24 cellular contexts compared by ENCODE assay signal in genomic region chr2:72104821-72105588, GRCh38. TPM values are rescaled to one million over a fixed set of nuclear protein-coding genes. Genes with fewer than 3 reads are reported as not detected.
DNase-seq lines count a peak whose midpoint lies in the region; ATAC-seq, FAIRE-seq and TF ChIP-seq lines count a peak whose summit lies in the region.
"Had no signal": no experiment of that assay in that cellular context is flagged by ENCODE, and none has a peak within 500 bp of the region (broad histone marks: within the 10 kb centered on the region; RNA-seq: fewer than 3 reads in every experiment).

No MANE protein-coding gene starts in this region.

- no peak overlapping the region; the same call in 1 of the 2 replicates for H3K27ac Mint-ChIP-seq in GM23338
- H3K27ac Mint-ChIP-seq: CD4-positive, alpha-beta memory T cell; stimulated activated memory B cell treated with anti-CD40 and anti-IgM and Interleukin-4, amounts not matched to agents 10 μg/mL and 1 μg/mL and 100 μg/mL, for 72 hours had no signal

- H3K4me1 Mint-ChIP-seq in GM23338 = peaks cover 10% of the 10 kb centered on the region
- H3K4me1 Mint-ChIP-seq: CD4-positive, alpha-beta memory T cell; stimulated activated memory B cell treated with anti-CD40 and anti-IgM and Interleukin-4, amounts not matched to agents 10 μg/mL and 1 μg/mL and 100 μg/mL, for 72 hours had no signal

- no peaks in the 10 kb centered on the region for H3K9me3 Mint-ChIP-seq in GM23338
- H3K9me3 Mint-ChIP-seq: stimulated activated memory B cell treated with anti-CD40 and anti-IgM and Interleukin-4, amounts not matched to agents 10 μg/mL and 1 μg/mL and 100 μg/mL, for 72 hours had no signal

- POLR2A ChIA-PET in A549 (lab: Yijun Ruan, JAX) = no interaction called here

- H3K4me3 ChIP-seq in A549 = no peak overlapping the region
- H3K4me3 ChIP-seq in GM23338 = no peak overlapping the region
- H3K4me3 ChIP-seq in lower leg skin (ENCODE audit: low read depth, poor library complexity, severe bottlenecking) = no peak overlapping the region
- H3K4me3 ChIP-seq in osteoblast (ENCODE audit: insufficient read depth, low read length) = no peak overlapping the region
- H3K4me3 ChIP-seq: Peyer's patch, thyroid gland had no signal

- H3K27me3 ChIP-seq in GM23338 (ENCODE audit: insufficient read depth) = no peaks in the 10 kb centered on the region
- peaks cover 28% of the 10 kb centered on the region for H3K27me3 ChIP-seq in osteoblast (ENCODE audit: insufficient read depth, low read length)
- H3K27me3 ChIP-seq: foreskin keratinocyte, Peyer's patch, thyroid gland had no signal

- 86% methylated on average over 21 of the region's 21 CpGs for WGBS in A549 (ENCODE audit: missing lambda C conversion rate)
- 87 to 89% methylated on average over 16 to 18 of the region's 21 CpGs for WGBS in lower leg skin, 2 donors

- in situ Hi-C loops in KBM-7 (cut with MboI; ENCODE audit: low pct_unique_long_range_greater_than_20kb, low sequenced_read_pairs) = no loop called here

- intact Hi-C loops in lower leg skin (cut with DNase I; ENCODE audit: low total_unique reads) = no loop called here

- peak in 1 of 2 experiments; percentile 13; a peak in 1 of 5 replicates for TF ChIP-seq RAD21 in A549 (conservative IDR thresholded peaks at IDR 0.05 in 1 of 2, IDR thresholded peaks at IDR 0.05 in 1 of 2)

- H3K79me2 ChIP-seq in GM23338 (replicated peaks; ENCODE audit: insufficient read depth) (no peaks in the 10 kb centered on the region), osteoblast (ENCODE audit: insufficient read depth, low read length) (no peaks in the 10 kb centered on the region)

- no peaks in the 10 kb centered on the region for H3K9me2 ChIP-seq in GM23338 (ENCODE audit: insufficient read depth)

- H3K27ac ChIP-seq in A549 (no peak overlapping the region), GM23338 (ENCODE audit: low read depth) (no peak overlapping the region), osteoblast (ENCODE audit: low read depth, low read length) (no peak overlapping the region)
- H3K27ac ChIP-seq: foreskin keratinocyte, Peyer's patch, thyroid gland had no signal

- ATAC-seq in A549 = peak; percentile 39 to 51; a peak in 3 of 6 replicates
- peak; percentile 97 for ATAC-seq in GM23338
- ATAC-seq: foreskin keratinocyte; stimulated activated memory B cell treated with anti-CD40 and anti-IgM and Interleukin-4, amounts not matched to agents 10 μg/mL and 1 μg/mL and 100 μg/mL, for 72 hours had no signal

- H3K4me1 ChIP-seq in A549 (peaks cover 8% of the 10 kb centered on the region), GM23338 (ENCODE audit: insufficient read depth) (no peaks in the 10 kb centered on the region), osteoblast (ENCODE audit: insufficient read depth, low read length) (peaks cover 3% of the 10 kb centered on the region)
- H3K4me1 ChIP-seq: Peyer's patch, thyroid gland had no signal

- no peak for FAIRE-seq in A549 (lab: Jason Lieb, UNC)
- FAIRE-seq in GM12892 (lab: Jason Lieb, UNC) = no peak
- FAIRE-seq: TTC549 had no signal

- TF ChIP-seq CTCF in A549 (IDR thresholded peaks at IDR 0.05) (no peak), GM23338 (conservative IDR thresholded peaks at IDR 0.05; ENCODE audit: low read depth in 2 of 2) (peak; percentile 27 to 78), lower leg skin (IDR thresholded peaks at IDR 0.05) (no peak), osteoblast (IDR thresholded peaks at IDR 0.05; ENCODE audit: extremely low read depth, low read depth, low read length) (no peak)

- H4K20me1 ChIP-seq in GM23338 (replicated peaks; ENCODE audit: insufficient read depth) = no peaks in the 10 kb centered on the region
- no peaks in the 10 kb centered on the region for H4K20me1 ChIP-seq in osteoblast (ENCODE audit: insufficient read depth, low read length)

- H3K9me3 ChIP-seq in A549 = no peaks in the 10 kb centered on the region
- H3K9me3 ChIP-seq in osteoblast (ENCODE audit: low read depth, low read length) = no peaks in the 10 kb centered on the region
- H3K9me3 ChIP-seq: Peyer's patch, thyroid gland had no signal

- H2AFZ ChIP-seq in GM23338 (no peak overlapping the region), osteoblast (ENCODE audit: low read length) (no peak overlapping the region)

- H3K36me3 ChIP-seq in GM23338 (ENCODE audit: insufficient read depth) = no peaks in the 10 kb centered on the region
- H3K36me3 ChIP-seq in osteoblast (ENCODE audit: insufficient read depth, low read length) = no peaks in the 10 kb centered on the region
- H3K36me3 ChIP-seq: Peyer's patch, thyroid gland had no signal

- TF ChIP-seq POLR2A in A549 (IDR thresholded peaks at IDR 0.05; ENCODE audit: low read length) = no peak; the same call in 1 of the 2 replicates
- TF ChIP-seq POLR2A in lower leg skin (IDR thresholded peaks at IDR 0.05) = no peak
- no peak for TF ChIP-seq POLR2A in GM12892 (IDR thresholded peaks at IDR 0.05; ENCODE audit: low read depth, low read length)

- H3K36me3 Mint-ChIP-seq in GM23338 (ENCODE audit: low read depth) = no peaks in the 10 kb centered on the region
- H3K36me3 Mint-ChIP-seq: CD4-positive, alpha-beta memory T cell; stimulated activated memory B cell treated with anti-CD40 and anti-IgM and Interleukin-4, amounts not matched to agents 10 μg/mL and 1 μg/mL and 100 μg/mL, for 72 hours had no signal

- no peak overlapping the region for H3K4me3 Mint-ChIP-seq in GM23338
- H3K4me3 Mint-ChIP-seq: CD4-positive, alpha-beta memory T cell; stimulated activated memory B cell treated with anti-CD40 and anti-IgM and Interleukin-4, amounts not matched to agents 10 μg/mL and 1 μg/mL and 100 μg/mL, for 72 hours had no signal

- CTCF ChIA-PET in A549 (lab: Yijun Ruan, JAX) = no interaction called here

- no peaks in the 10 kb centered on the region for H3K27me3 Mint-ChIP-seq in GM23338 (ENCODE audit: insufficient read depth, low read depth, poor library complexity)

- DNase-seq in A549 (ENCODE audit: low read depth in 1 of 2, low spot score in 1 of 2) (no peak), GM23338 (ENCODE audit: low spot score) (peak; percentile 68), lower leg skin (ENCODE audit: low spot score in 2 of 2) (peak; percentile 8 to 70), KBM-7 (no peak), pons (ENCODE audit: low spot score) (no peak), osteoblast (ENCODE audit: insufficient read length, low spot score, missing footprints) (no peak), GM12892 (ENCODE audit: insufficient read length) (no peak)
- peak; percentile 15 for DNase-seq in activated CD8-positive, alpha-beta memory T cell treated with anti-CD3 and anti-CD28 coated beads, Interleukin-2, amount 50 U/mL, for 48 hours
- DNase-seq: activated CD4-positive, alpha-beta T cell treated with anti-CD3 and anti-CD28 coated beads for 48 hours; activated gamma-delta T cell; CD4-positive, alpha-beta memory T cell; DMS79 treated with DMSO at 0.1 percent for 48 hours; foreskin keratinocyte; hippocampal formation; Kasumi-1; NCI-H1105; NCI-H2171 treated with DMSO at 0.1 percent for 48 hours; NCI-H774; Peyer's patch; SW 1271; thyroid gland had no signal

- no peak overlapping the region for H3K4me2 ChIP-seq in A549
- no peak overlapping the region for H3K4me2 ChIP-seq in GM23338
- H3K4me2 ChIP-seq in osteoblast (ENCODE audit: insufficient read depth, low read length) = no peak overlapping the region

- no peak for TF ChIP-seq EP300 in A549 (IDR thresholded peaks at IDR 0.05)

- H3F3A ChIP-seq in GM23338 (replicated peaks; ENCODE audit: low read depth) = no peaks in the 10 kb centered on the region

TF ChIP-seq in A549, 52 proteins besides CTCF, POLR2A, EP300 and RAD21:
- no peak for TF ChIP-seq KDM5A (IDR thresholded peaks at IDR 0.05)

TF ChIP-seq in GM23338, 12 proteins besides CTCF, POLR2A, EP300 and RAD21 (continues in another document):
- TF ChIP-seq JUNB (IDR thresholded peaks at IDR 0.05; ENCODE audit: unreplicated experiment) (no peak), ETS1 (IDR thresholded peaks at IDR 0.05) (no peak), EZH2phosphoT487 (IDR thresholded peaks at IDR 0.05; ENCODE audit: unreplicated experiment) (no peak), POLR2AphosphoS5 (IDR thresholded peaks at IDR 0.05; ENCODE audit: low read depth) (no peak), NANOG (IDR thresholded peaks at IDR 0.05; ENCODE audit: borderline replicate concordance) (no peak), ZNF114 (CRISPR knock-in tag; IDR thresholded peaks at IDR 0.05) (no peak), STAT1 (IDR thresholded peaks at IDR 0.05; ENCODE audit: unreplicated experiment) (no peak), EZH2 (IDR thresholded peaks at IDR 0.05; ENCODE audit: low read depth, unreplicated experiment) (no peak)

RNA-seq across cellular contexts. Expression of gene CYP26B1, which starts 42.7 kb away (rescaled TPM):
- 9.7 and 13.4 TPM in 2 replicates for polyA plus RNA-seq in A549 (2011; rRNA removed)
- polyA plus RNA-seq in A549 (2012; cell fraction: cytosol; rRNA removed) = 14.1 and 17.9 TPM in 2 replicates
- polyA plus RNA-seq in A549 (2012; cell fraction: nucleus; rRNA removed) = 32.4 and 41.7 TPM in 2 replicates
- polyA plus RNA-seq in A549 (2017; fragmentation: RNase III; extraction: RNeasy Plus Mini Kit Qiagen cat#74134 plus additional on column Dnase treatment) = 13.0 to 18.9 TPM (median 13.6 TPM) in 3 replicates
- 6.5 and 10.8 TPM in 2 replicates for polyA minus RNA-seq in A549 (2011; rRNA and poly(A)+ RNA removed)
- total RNA-seq in GM23338 (2014; rRNA removed; shearing (Covaris generic)) = 0.16 and 0.31 TPM in 2 replicates
- polyA plus RNA-seq in GM23338 (2016; fragmentation: Nextera tagmentation; extraction: Ambion mirVana) = 0.05 and 0.07 TPM in 2 replicates
- total RNA-seq in lower leg skin = 10 to 100 TPM; 51.6 to 93.0 (median 73.6) TPM
- total RNA-seq in osteoblast = under 0.01 TPM in 2 replicates
- polyA plus RNA-seq in GM12892 (2012; ENCODE audit: missing spikeins) = not detected
- total RNA-seq: CD4-positive, alpha-beta memory T cell; dermis microvascular lymphatic vessel endothelial cell had no signal
- polyA plus RNA-seq: CD4-positive, alpha-beta memory T cell had no signal

Comparison
In these comparisons a context has a peak if more than half of its experiments do, and no peak if none do; other contexts are left out.
1. DNase-seq: peak in GM23338 (single experiment), activated CD8-positive, alpha-beta memory T cell treated with anti-CD3 and anti-CD28 coated beads, Interleukin-2, amount 50 U/mL, for 48 hours (single experiment) and lower leg skin (2 of 2); none in A549 (0 of 2), KBM-7 (single experiment), pons (single experiment), osteoblast (single experiment) and GM12892 (single experiment).
2. CTCF ChIP-seq: peak in GM23338 (2 of 2); none in A549 (single experiment), lower leg skin (0 of 3) and osteoblast (single experiment).
3. RNA of gene CYP26B1, which starts 42.7 kb away (total RNA-seq): 51.6 to 93.0 TPM in lower leg skin; 0.16 to 0.31 TPM in GM23338 and under 0.01 TPM in osteoblast; every median in the first group is over 10 times any median in the second.